8 cellular contexts compared by ENCODE assay signal in genomic region chr9:8889100-8889499, GRCh38.
"Had no signal": no experiment of that assay in that cellular context is flagged by ENCODE, and none has a peak within 500 bp of the region (broad histone marks: within the 10 kb centered on the region; RNA-seq: fewer than 3 reads in every experiment).

No MANE protein-coding gene starts in this region.

- H3K4me2 ChIP-seq: KMS-11 had no signal

- ATAC-seq: K562 had no signal

- DNase-seq: Karpas-422, Kasumi-1, KBM-7, KG1 had no signal

- FAIRE-seq: HTR-8/SVneo, K562 had no signal

- H3K9ac ChIP-seq: KMS-11 had no signal

- H3K27ac ChIP-seq: HL-60, KMS-11 had no signal

- H3K4me3 ChIP-seq: K562 had no signal
